Comparison of ENCODE assay signal across 8 cellular contexts in genomic region chr5:75510836-75511434, GRCh38. TPM values are rescaled to one million over a fixed set of nuclear protein-coding genes. Genes with fewer than 3 reads are reported as not detected.
DNase-seq lines count a peak whose midpoint lies in the region; ATAC-seq and TF ChIP-seq lines count a peak whose summit lies in the region.

No MANE protein-coding gene starts in this region.

- peak overlapping the region; percentile 91 for H3K27ac Mint-ChIP-seq in Caco-2 (ENCODE audit: unreplicated experiment)
- H3K27ac Mint-ChIP-seq in endothelial cell (ENCODE audit: unreplicated experiment) = peak overlapping the region; percentile 64

- CTCF ChIA-PET in Caco-2 (lab: Charles Lee) = no interaction called here

- DNase-seq in Caco-2 (peak; percentile 61 to 66), HuH-7.5 (ENCODE audit: low spot score) (peak; percentile 20), endothelial cell (ENCODE audit: low spot score) (peak; percentile 58), mucosa of descending colon (peak; percentile 65 to 79 (median 78)), NCI-H187 treated with DMSO at 0.1 percent for 48 hours (lab: John Stamatoyannopoulos, UW) (no peak)
- peak; percentile 37 to 48 for DNase-seq in activated CD4-positive, alpha-beta T cell treated with anti-CD3 and anti-CD28 coated beads, Interleukin-2, amount 50 U/mL, for 48 hours
- peak; percentile 1 to 40 for DNase-seq in stimulated activated CD8-positive, alpha-beta memory T cell treated with anti-CD3 and anti-CD28 coated beads, Interleukin-7, amount 100 ng/mL, for 4 hours (ENCODE audit: low read depth in 2 of 2)

- peak; percentile 26 for ATAC-seq in GM21529 (IDR thresholded peaks at IDR 0.05; ENCODE audit: unreplicated experiment)
- peak; percentile 57 for ATAC-seq in mucosa of descending colon

- H3K27me3 ChIP-seq in Caco-2 (replicated peaks; ENCODE audit: control insufficient read depth, insufficient read depth, low read length) = no peaks in the 10 kb centered on the region

- POLR2A ChIA-PET in Caco-2 (lab: Charles Lee) = interaction anchor here (1.4 kb wide), 1 partner anchor 174 kb away, joined by 5 read pairs; the partner anchor contains the start of gene HMGCR

- H3K4me1 ChIP-seq in Caco-2 = peaks cover 5% of the 10 kb centered on the region
- H3K4me1 ChIP-seq in mucosa of descending colon (ENCODE audit: low read depth) = peaks cover 21% of the 10 kb centered on the region

- H3K36me3 Mint-ChIP-seq in Caco-2 (ENCODE audit: insufficient read depth, unreplicated experiment) = peaks cover 13% of the 10 kb centered on the region
- H3K36me3 Mint-ChIP-seq in endothelial cell (ENCODE audit: low read depth, unreplicated experiment) = peaks cover 8% of the 10 kb centered on the region

- TF ChIP-seq CTCF in Caco-2 (IDR thresholded peaks at IDR 0.05; ENCODE audit: insufficient read depth in 1 of 2, low read depth in 1 of 2, low read length in 1 of 2, severe bottlenecking in 1 of 2, unreplicated experiment in 1 of 2) = no peak
- no peak for TF ChIP-seq CTCF in endothelial cell (IDR thresholded peaks at IDR 0.05; ENCODE audit: unreplicated experiment)
- no peak for TF ChIP-seq CTCF in mucosa of descending colon (IDR thresholded peaks at IDR 0.05)

- H3K4me1 Mint-ChIP-seq in Caco-2 (ENCODE audit: low read depth, unreplicated experiment) (peaks cover 17% of the 10 kb centered on the region), endothelial cell (ENCODE audit: unreplicated experiment) (peaks cover 18% of the 10 kb centered on the region)

- intact Hi-C loops in Caco-2 (cut with micrococcal nuclease; ENCODE audit: unreplicated experiment) = loop anchor here (1.0 to 5.0 kb wide), 6 partner anchors 12 to 174 kb away; partner anchors contain the start of genes ANKDD1B and HMGCR
- intact Hi-C loops in mucosa of descending colon (cut with DNase I, micrococcal nuclease) = no loop called here

- H3K4me3 ChIP-seq in Caco-2 (ENCODE audit: low read depth, low read length) (peak overlapping the region; percentile 98), mucosa of descending colon (peak overlapping the region; percentile 88)

- H3K27me3 Mint-ChIP-seq in Caco-2 (ENCODE audit: insufficient read depth, unreplicated experiment) = no peaks in the 10 kb centered on the region
- H3K27me3 Mint-ChIP-seq in endothelial cell (ENCODE audit: unreplicated experiment) = peaks cover 8% of the 10 kb centered on the region

- H3K9me3 Mint-ChIP-seq in Caco-2 (ENCODE audit: unreplicated experiment) (no peaks in the 10 kb centered on the region), endothelial cell (ENCODE audit: unreplicated experiment) (no peaks in the 10 kb centered on the region)

- H3K4me3 Mint-ChIP-seq in Caco-2 (ENCODE audit: unreplicated experiment) (peak overlapping the region; percentile 100), endothelial cell (ENCODE audit: unreplicated experiment) (peak overlapping the region; percentile 97)

- H3K36me3 ChIP-seq in Caco-2 (ENCODE audit: control insufficient read depth, insufficient read depth, low read length) = no peaks in the 10 kb centered on the region
- no peaks in the 10 kb centered on the region for H3K36me3 ChIP-seq in mucosa of descending colon (ENCODE audit: low read depth)

- H3K9me3 ChIP-seq in Caco-2 (no peaks in the 10 kb centered on the region), mucosa of descending colon (no peaks in the 10 kb centered on the region)

- no TSS peak for BruUV-seq in Caco-2 (replicated peaks; lab: Mats Ljungman, UMichigan)

RNA-seq across cellular contexts. Expression of gene CERT1, which starts 0.5 kb away (rescaled TPM):
- total RNA-seq in Caco-2 (2022) = 42.7 and 44.3 TPM in 2 replicates
- 46.8 TPM for total RNA-seq in endothelial cell (ENCODE audit: unreplicated experiment)
- total RNA-seq in mucosa of descending colon = 10 to 100 TPM; 41.4 to 63.4 (median 45.0) TPM

RNA-seq across cellular contexts. Expression of gene POLK, which starts 0.8 kb away (rescaled TPM):
- total RNA-seq in Caco-2 (2022) = 7.5 and 11.1 TPM in 2 replicates
- 19.3 TPM for total RNA-seq in endothelial cell (ENCODE audit: unreplicated experiment)
- 10 to 100 TPM; 15.3 to 32.5 (median 17.6) TPM for total RNA-seq in mucosa of descending colon
